ENCODE assay signal across 2 cellular contexts in genomic region chr15:90090226-90090848, GRCh38.
A peak's percentile ranks its signal among the peaks of the same experiment; 100 is the strongest.
TF ChIP-seq lines count a peak whose summit lies in the region.

No MANE protein-coding gene starts in this region.

TF ChIP-seq in K562, 482 proteins besides CTCF, POLR2A, EP300 and RAD21:
- peak; percentile 63 for TF ChIP-seq FOSL1 (tag; conservative IDR thresholded peaks at IDR 0.05)
- TF ChIP-seq, protein P1, sequence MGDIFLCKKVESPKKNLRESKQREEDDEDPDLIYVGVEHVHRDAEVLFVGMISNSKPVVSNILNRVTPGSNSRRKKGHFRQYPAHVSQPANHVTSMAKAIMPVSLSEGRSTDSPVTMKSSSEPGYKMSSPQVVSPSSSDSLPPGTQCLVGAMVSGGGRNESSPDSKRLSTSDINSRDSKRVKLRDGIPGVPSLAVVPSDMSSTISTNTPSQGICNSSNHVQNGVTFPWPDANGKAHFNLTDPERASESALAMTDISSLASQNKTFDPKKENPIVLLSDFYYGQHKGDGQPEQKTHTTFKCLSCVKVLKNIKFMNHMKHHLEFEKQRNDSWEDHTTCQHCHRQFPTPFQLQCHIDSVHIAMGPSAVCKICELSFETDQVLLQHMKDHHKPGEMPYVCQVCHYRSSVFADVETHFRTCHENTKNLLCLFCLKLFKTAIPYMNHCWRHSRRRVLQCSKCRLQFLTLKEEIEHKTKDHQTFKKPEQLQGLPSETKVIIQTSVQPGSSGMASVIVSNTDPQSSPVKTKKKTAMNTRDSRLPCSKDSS (IDR thresholded peaks at IDR 0.05; ENCODE audit: low read depth, partially characterized antibody): no peak

TF ChIP-seq in GM23338, 12 proteins besides CTCF, POLR2A, EP300 and RAD21:
- TF ChIP-seq ETS1 (IDR thresholded peaks at IDR 0.05): no peak
- no peak for TF ChIP-seq EZH2 (IDR thresholded peaks at IDR 0.05; ENCODE audit: low read depth, unreplicated experiment)
- TF ChIP-seq, protein P2, sequence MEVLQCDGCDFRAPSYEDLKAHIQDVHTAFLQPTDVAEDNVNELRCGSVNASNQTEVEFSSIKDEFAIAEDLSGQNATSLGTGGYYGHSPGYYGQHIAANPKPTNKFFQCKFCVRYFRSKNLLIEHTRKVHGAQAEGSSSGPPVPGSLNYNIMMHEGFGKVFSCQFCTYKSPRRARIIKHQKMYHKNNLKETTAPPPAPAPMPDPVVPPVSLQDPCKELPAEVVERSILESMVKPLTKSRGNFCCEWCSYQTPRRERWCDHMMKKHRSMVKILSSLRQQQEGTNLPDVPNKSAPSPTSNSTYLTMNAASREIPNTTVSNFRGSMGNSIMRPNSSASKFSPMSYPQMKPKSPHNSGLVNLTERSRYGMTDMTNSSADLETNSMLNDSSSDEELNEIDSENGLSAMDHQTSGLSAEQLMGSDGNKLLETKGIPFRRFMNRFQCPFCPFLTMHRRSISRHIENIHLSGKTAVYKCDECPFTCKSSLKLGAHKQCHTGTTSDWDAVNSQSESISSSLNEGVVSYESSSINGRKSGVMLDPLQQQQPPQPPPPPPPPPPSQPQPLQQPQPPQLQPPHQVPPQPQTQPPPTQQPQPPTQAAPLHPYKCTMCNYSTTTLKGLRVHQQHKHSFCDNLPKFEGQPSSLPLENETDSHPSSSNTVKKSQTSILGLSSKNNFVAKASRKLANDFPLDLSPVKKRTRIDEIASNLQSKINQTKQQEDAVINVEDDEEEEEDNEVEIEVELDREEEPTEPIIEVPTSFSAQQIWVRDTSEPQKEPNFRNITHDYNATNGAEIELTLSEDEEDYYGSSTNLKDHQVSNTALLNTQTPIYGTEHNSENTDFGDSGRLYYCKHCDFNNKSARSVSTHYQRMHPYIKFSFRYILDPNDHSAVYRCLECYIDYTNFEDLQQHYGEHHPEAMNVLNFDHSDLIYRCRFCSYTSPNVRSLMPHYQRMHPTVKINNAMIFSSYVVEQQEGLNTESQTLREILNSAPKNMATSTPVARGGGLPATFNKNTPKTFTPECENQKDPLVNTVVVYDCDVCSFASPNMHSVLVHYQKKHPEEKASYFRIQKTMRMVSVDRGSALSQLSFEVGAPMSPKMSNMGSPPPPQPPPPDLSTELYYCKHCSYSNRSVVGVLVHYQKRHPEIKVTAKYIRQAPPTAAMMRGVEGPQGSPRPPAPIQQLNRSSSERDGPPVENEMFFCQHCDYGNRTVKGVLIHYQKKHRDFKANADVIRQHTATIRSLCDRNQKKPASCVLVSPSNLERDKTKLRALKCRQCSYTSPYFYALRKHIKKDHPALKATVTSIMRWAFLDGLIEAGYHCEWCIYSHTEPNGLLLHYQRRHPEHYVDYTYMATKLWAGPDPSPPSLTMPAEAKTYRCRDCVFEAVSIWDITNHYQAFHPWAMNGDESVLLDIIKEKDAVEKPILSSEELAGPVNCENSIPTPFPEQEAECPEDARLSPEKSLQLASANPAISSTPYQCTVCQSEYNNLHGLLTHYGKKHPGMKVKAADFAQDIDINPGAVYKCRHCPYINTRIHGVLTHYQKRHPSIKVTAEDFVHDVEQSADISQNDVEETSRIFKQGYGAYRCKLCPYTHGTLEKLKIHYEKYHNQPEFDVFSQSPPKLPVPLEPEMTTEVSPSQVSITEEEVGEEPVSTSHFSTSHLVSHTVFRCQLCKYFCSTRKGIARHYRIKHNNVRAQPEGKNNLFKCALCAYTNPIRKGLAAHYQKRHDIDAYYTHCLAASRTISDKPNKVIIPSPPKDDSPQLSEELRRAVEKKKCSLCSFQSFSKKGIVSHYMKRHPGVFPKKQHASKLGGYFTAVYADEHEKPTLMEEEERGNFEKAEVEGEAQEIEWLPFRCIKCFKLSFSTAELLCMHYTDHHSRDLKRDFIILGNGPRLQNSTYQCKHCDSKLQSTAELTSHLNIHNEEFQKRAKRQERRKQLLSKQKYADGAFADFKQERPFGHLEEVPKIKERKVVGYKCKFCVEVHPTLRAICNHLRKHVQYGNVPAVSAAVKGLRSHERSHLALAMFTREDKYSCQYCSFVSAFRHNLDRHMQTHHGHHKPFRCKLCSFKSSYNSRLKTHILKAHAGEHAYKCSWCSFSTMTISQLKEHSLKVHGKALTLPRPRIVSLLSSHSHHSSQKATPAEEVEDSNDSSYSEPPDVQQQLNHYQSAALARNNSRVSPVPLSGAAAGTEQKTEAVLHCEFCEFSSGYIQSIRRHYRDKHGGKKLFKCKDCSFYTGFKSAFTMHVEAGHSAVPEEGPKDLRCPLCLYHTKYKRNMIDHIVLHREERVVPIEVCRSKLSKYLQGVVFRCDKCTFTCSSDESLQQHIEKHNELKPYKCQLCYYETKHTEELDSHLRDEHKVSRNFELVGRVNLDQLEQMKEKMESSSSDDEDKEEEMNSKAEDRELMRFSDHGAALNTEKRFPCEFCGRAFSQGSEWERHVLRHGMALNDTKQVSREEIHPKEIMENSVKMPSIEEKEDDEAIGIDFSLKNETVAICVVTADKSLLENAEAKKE (CRISPR knock-in tag; IDR thresholded peaks at IDR 0.05): no peak
- TF ChIP-seq EZH2phosphoT487 (IDR thresholded peaks at IDR 0.05; ENCODE audit: unreplicated experiment): no peak
- no peak for TF ChIP-seq POLR2AphosphoS5 (IDR thresholded peaks at IDR 0.05; ENCODE audit: low read depth)
- no peak for TF ChIP-seq CREB1 (CRISPR knock-in tag; IDR thresholded peaks at IDR 0.05; ENCODE audit: low read depth)
- TF ChIP-seq JUNB (IDR thresholded peaks at IDR 0.05; ENCODE audit: unreplicated experiment): no peak
- TF ChIP-seq NANOG (IDR thresholded peaks at IDR 0.05; ENCODE audit: borderline replicate concordance): no peak
- TF ChIP-seq REST (IDR thresholded peaks at IDR 0.05; ENCODE audit: unreplicated experiment): no peak
- TF ChIP-seq ZNF114 (CRISPR knock-in tag; IDR thresholded peaks at IDR 0.05): no peak
